8 cellular contexts compared by ENCODE assay signal in the genomic region with DNA sequence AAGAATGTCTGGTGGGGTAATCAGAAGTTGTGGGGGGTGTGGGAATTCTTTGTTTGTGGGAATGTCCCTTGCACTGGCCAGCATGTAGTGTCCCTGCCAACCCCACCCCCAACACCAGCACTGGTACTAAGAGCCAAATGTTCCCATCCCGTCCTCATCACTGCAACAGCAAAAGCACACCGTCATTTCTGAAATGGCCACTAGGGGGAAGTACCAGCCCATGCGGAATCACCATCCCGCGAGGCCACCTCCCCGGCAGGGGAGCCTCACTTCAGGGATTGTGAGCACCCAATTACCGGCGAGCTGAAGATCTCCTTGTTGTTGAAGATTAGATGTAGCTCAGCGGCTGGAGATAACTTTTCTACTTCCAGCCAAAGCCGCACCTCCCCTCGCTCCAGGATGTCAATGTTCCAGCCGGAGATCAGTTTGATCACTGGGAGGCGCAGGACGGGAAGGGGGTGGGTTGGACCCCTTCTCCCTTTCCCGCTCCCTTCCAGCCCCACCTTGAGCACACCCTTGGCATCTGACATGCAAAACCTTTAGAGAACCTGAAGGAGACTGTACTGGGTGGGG. TPM values are rescaled to one million over a fixed set of nuclear protein-coding genes. Genes with fewer than 3 reads are reported as not detected.
DNase-seq lines count a peak whose midpoint lies in the region; ATAC-seq and TF ChIP-seq lines count a peak whose summit lies in the region.

No MANE protein-coding gene starts in this region.

- H3K9me3 ChIP-seq in HUES48 (ENCODE audit: control insufficient read depth, insufficient read depth, low read length), result no peaks in the 10 kb centered on the region

- no peak overlapping the region for H3K9ac ChIP-seq in HUES48 (ENCODE audit: low read depth, low read length)

- H3K4me1 ChIP-seq in HUES48 (ENCODE audit: control insufficient read depth, insufficient read depth, low read length), result peaks cover 4% of the 10 kb centered on the region; the same call in 1 of the 2 replicates

- H3K27ac ChIP-seq in HUES48 (ENCODE audit: low read depth, low read length), result no peak overlapping the region

- H3K27me3 ChIP-seq in HUES48 (ENCODE audit: control insufficient read depth, insufficient read depth, low read length), result no peaks in the 10 kb centered on the region

- H3K4me3 ChIP-seq in HUES48 (ENCODE audit: low read depth, low read length) (peak overlapping the region; percentile 44; the same call in 1 of the 2 replicates), epithelial cell of esophagus (ENCODE audit: low read length) (no peak overlapping the region)

- ATAC-seq in HG03565 (IDR thresholded peaks at IDR 0.05; ENCODE audit: unreplicated experiment), result no peak

- peak; percentile 76 for DNase-seq in COR-L47 (lab: John Stamatoyannopoulos, UW)
- peak; percentile 56 for DNase-seq in NOMO-1 treated with dmso at 0.1 percent for 144 hours (lab: John Stamatoyannopoulos, UW; ENCODE audit: unreplicated experiment)
- peak; percentile 37 to 68 (median 46) for DNase-seq in activated CD8-positive, alpha-beta memory T cell treated with anti-CD3 and anti-CD28 coated beads for 48 hours (ENCODE audit: low read depth in 2 of 3, low spot score in 2 of 3)
- peak; percentile 85 for DNase-seq in epithelial cell of esophagus (ENCODE audit: low read depth)
- peak; percentile 85 for DNase-seq in mucosa of gallbladder (ENCODE audit: low spot score)
- peak; percentile 37 to 45 for DNase-seq in stimulated activated CD8-positive, alpha-beta memory T cell treated with anti-CD3 and anti-CD28 coated beads, Interleukin-4, amount 100 ng/mL, for 4 hours (ENCODE audit: low read depth in 2 of 2, low spot score in 1 of 2)

- H3K36me3 ChIP-seq in HUES48 (ENCODE audit: control insufficient read depth, insufficient read depth, low read length), result no peaks in the 10 kb centered on the region

- TF ChIP-seq CTCF in epithelial cell of esophagus (IDR thresholded peaks at IDR 0.05; ENCODE audit: insufficient read depth, low read depth, low read length, missing control alignments), result peak; percentile 88

RNA-seq across cellular contexts. Expression of a gene that starts 41.0 kb away (rescaled TPM):
- 1.7 TPM for total RNA-seq in mucosa of gallbladder
